ENCODE assay signal across 22 cellular contexts in the genomic region with DNA sequence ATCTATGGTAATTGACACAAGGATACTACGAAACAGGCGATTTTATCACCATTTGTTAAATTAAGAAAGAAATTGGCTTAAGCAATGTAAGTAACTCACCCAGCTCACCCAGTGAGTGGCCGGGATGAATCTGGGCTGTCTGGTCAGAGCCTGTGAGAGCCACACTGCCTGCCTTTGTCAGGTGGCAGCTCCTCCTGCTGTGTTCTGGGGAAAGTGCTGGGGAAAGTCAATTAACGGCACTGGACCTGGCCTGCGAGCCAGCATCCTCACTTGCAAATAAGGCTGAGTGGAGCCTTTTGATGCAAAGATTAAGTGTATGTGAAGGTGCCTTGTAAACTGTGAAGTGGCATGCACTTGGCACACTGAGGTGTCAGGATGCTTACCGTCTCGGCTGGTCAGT. TPM values are rescaled to one million over a fixed set of nuclear protein-coding genes. Genes with fewer than 3 reads are reported as not detected.
DNase-seq lines count a peak whose midpoint lies in the region; ATAC-seq and TF ChIP-seq lines count a peak whose summit lies in the region.
"Had no signal": no experiment of that assay in that cellular context is flagged by ENCODE, and none has a peak within 500 bp of the region (broad histone marks: within the 10 kb centered on the region; RNA-seq: fewer than 3 reads in every experiment).

No MANE protein-coding gene starts in this region.

- H3K27me3 ChIP-seq in GM23338 (ENCODE audit: insufficient read depth), result peaks cover 8% of the 10 kb centered on the region; the same call in 1 of the 2 replicates
- peaks cover 38% of the 10 kb centered on the region for H3K27me3 ChIP-seq in endodermal cell (ENCODE audit: control insufficient read depth, insufficient read depth, low read length, poor library complexity, severe bottlenecking)
- no peaks in the 10 kb centered on the region for H3K27me3 ChIP-seq in MM.1S (replicated peaks; ENCODE audit: insufficient read depth, low read length)
- H3K27me3 ChIP-seq: MG63, SJSA1 had no signal

- H3K4me1 Mint-ChIP-seq in GM23338 (peaks cover 62% of the 10 kb centered on the region), endodermal cell (peaks cover 40% of the 10 kb centered on the region), type B pancreatic cell (ENCODE audit: unreplicated experiment) (peaks cover 47% of the 10 kb centered on the region)
- H3K4me1 Mint-ChIP-seq in activated T-cell treated with anti-CD3 and anti-CD28 coated beads, Interleukin-2, amount 50 U/mL, for 24 hours (ENCODE audit: low read depth), result no peaks in the 10 kb centered on the region
- H3K4me1 Mint-ChIP-seq: CD14-positive monocyte had no signal

- H3K4me3 Mint-ChIP-seq in GM23338, result no peak overlapping the region
- no peak overlapping the region for H3K4me3 Mint-ChIP-seq in endodermal cell
- H3K4me3 Mint-ChIP-seq in type B pancreatic cell, result no peak overlapping the region
- H3K4me3 Mint-ChIP-seq in activated T-cell treated with anti-CD3 and anti-CD28 coated beads, Interleukin-2, amount 50 U/mL, for 24 hours, result no peak overlapping the region
- H3K4me3 Mint-ChIP-seq: CD14-positive monocyte had no signal

- H3K27ac Mint-ChIP-seq in GM23338 (no peak overlapping the region), endodermal cell (no peak overlapping the region), type B pancreatic cell (no peak overlapping the region)
- no peak overlapping the region for H3K27ac Mint-ChIP-seq in activated T-cell treated with anti-CD3 and anti-CD28 coated beads, Interleukin-2, amount 50 U/mL, for 24 hours
- H3K27ac Mint-ChIP-seq: CD14-positive monocyte had no signal

- H3K36me3 ChIP-seq in GM23338 (ENCODE audit: insufficient read depth) (no peaks in the 10 kb centered on the region), endodermal cell (ENCODE audit: control insufficient read depth, insufficient read depth, low read length) (no peaks in the 10 kb centered on the region), MM.1S (replicated peaks; ENCODE audit: insufficient read depth, low read length) (no peaks in the 10 kb centered on the region)
- H3K36me3 ChIP-seq: BE2C, MG63, SJSA1 had no signal

- 0 out of 2 replicates have a peak overlapping the region, but pooled peaks have one; percentile 61 for H3K4me2 ChIP-seq in GM23338
- H3K4me2 ChIP-seq in MM.1S (ENCODE audit: low read depth, low read length), result no peak overlapping the region
- H3K4me2 ChIP-seq: PC-9 had no signal

- H4K20me1 ChIP-seq in GM23338 (replicated peaks; ENCODE audit: insufficient read depth), result no peaks in the 10 kb centered on the region
- H4K20me1 ChIP-seq in MM.1S (ENCODE audit: insufficient read depth, low read length), result no peaks in the 10 kb centered on the region

- DNase-seq in GM23338 (ENCODE audit: low spot score) (peak; percentile 26), SK-N-DZ (ENCODE audit: low spot score) (peak; percentile 39), endodermal cell (peak; percentile 86), type B pancreatic cell (ENCODE audit: extremely low spot score, unreplicated experiment) (peak; percentile 45), hypothalamus (lab: John Stamatoyannopoulos, UW) (no peak), MM.1S (no peak)
- no peak for DNase-seq in activated T-cell treated with anti-CD3 and anti-CD28 coated beads, Interleukin-2, amount 50 U/mL, for 24 hours
- DNase-seq: BE2C, Calu3, DMS79 treated with DMSO at 0.1 percent for 48 hours, H7, KBM-7, NCI-H1694, NCI-H2029 treated with DMSO at 0.1 percent for 48 hours, NCI-H446 treated with DMSO at 0.1 percent for 48 hours, NCI-H526, PC-9 had no signal

- peaks cover 42% of the 10 kb centered on the region for H3K4me1 ChIP-seq in GM23338 (ENCODE audit: insufficient read depth)
- peaks cover 13% of the 10 kb centered on the region for H3K4me1 ChIP-seq in endodermal cell (ENCODE audit: control insufficient read depth, insufficient read depth, low read length)
- peaks cover 9% of the 10 kb centered on the region for H3K4me1 ChIP-seq in MM.1S (ENCODE audit: low read length)
- H3K4me1 ChIP-seq: BE2C, SJSA1 had no signal

- H3K27ac ChIP-seq in GM23338 (ENCODE audit: low read depth) (no peak overlapping the region), endodermal cell (ENCODE audit: low read depth, low read length) (no peak overlapping the region), MM.1S (ENCODE audit: low read length) (no peak overlapping the region)
- H3K27ac ChIP-seq: PC-9, SJSA1 had no signal

- H2AFZ ChIP-seq in GM23338, result peak overlapping the region; percentile 11; the same call in 1 of the 2 replicates
- H2AFZ ChIP-seq in MM.1S (ENCODE audit: low read length), result no peak overlapping the region
- H2AFZ ChIP-seq: PC-9 had no signal

- no peak overlapping the region for H3K9ac ChIP-seq in endodermal cell (ENCODE audit: extremely low read depth, low read length, poor library complexity, severe bottlenecking)
- H3K9ac ChIP-seq in MM.1S (ENCODE audit: low read length), result no peak overlapping the region

- H3K27me3 Mint-ChIP-seq in GM23338 (ENCODE audit: insufficient read depth, low read depth, poor library complexity) (peaks cover 25% of the 10 kb centered on the region), endodermal cell (ENCODE audit: insufficient read depth) (peaks cover 56% of the 10 kb centered on the region), type B pancreatic cell (peaks cover 37% of the 10 kb centered on the region)
- peaks cover 23% of the 10 kb centered on the region for H3K27me3 Mint-ChIP-seq in activated T-cell treated with anti-CD3 and anti-CD28 coated beads, Interleukin-2, amount 50 U/mL, for 24 hours

- no peak overlapping the region for H3K4me3 ChIP-seq in GM23338
- no peak overlapping the region for H3K4me3 ChIP-seq in endodermal cell (ENCODE audit: low read length)
- no peak overlapping the region for H3K4me3 ChIP-seq in MM.1S (ENCODE audit: low read length)
- H3K4me3 ChIP-seq: MG63, PC-9, SJSA1 had no signal

- peak in 1 of 2 experiments; percentile 23; a peak in 1 of 4 replicates for TF ChIP-seq CTCF in GM23338 (conservative IDR thresholded peaks at IDR 0.05; ENCODE audit: low read depth in 2 of 2)
- no peak for TF ChIP-seq CTCF in endodermal cell (conservative IDR thresholded peaks at IDR 0.05)
- TF ChIP-seq CTCF in type B pancreatic cell (conservative IDR thresholded peaks at IDR 0.05), result no peak
- TF ChIP-seq CTCF in MM.1S (IDR thresholded peaks at IDR 0.05; ENCODE audit: low read length), result no peak

- no peaks in the 10 kb centered on the region for H3F3A ChIP-seq in GM23338 (replicated peaks; ENCODE audit: low read depth)
- peaks cover 5% of the 10 kb centered on the region; the same call in 1 of the 2 replicates for H3F3A ChIP-seq in MM.1S (ENCODE audit: insufficient read depth, low read length)

- H3K36me3 Mint-ChIP-seq in GM23338 (ENCODE audit: low read depth) (no peaks in the 10 kb centered on the region; the same call in 2 of the 3 replicates), endodermal cell (ENCODE audit: low read depth) (no peaks in the 10 kb centered on the region), type B pancreatic cell (no peaks in the 10 kb centered on the region)
- no peaks in the 10 kb centered on the region for H3K36me3 Mint-ChIP-seq in activated T-cell treated with anti-CD3 and anti-CD28 coated beads, Interleukin-2, amount 50 U/mL, for 24 hours (ENCODE audit: low read depth)
- H3K36me3 Mint-ChIP-seq: CD14-positive monocyte had no signal

- peak; percentile 53 for ATAC-seq in GM23338
- ATAC-seq: Right ventricle myocardium inferior had no signal

- 34 to 37% methylated on average over 5 to 7 of the region's 7 CpGs for WGBS in endodermal cell (ENCODE audit: insufficient coverage in 1 of 2, insufficient read length in 1 of 2), 2 experiments

- H3K9me3 ChIP-seq in endodermal cell (ENCODE audit: control insufficient read depth, low read length) (no peaks in the 10 kb centered on the region), MM.1S (replicated peaks; ENCODE audit: insufficient read depth, low read length) (no peaks in the 10 kb centered on the region)
- H3K9me3 ChIP-seq: BE2C, MG63, SJSA1 had no signal

- no peaks in the 10 kb centered on the region for H3K79me2 ChIP-seq in GM23338 (replicated peaks; ENCODE audit: insufficient read depth)
- H3K79me2 ChIP-seq in MM.1S (ENCODE audit: low read length), result no peaks in the 10 kb centered on the region

- H3K9me3 Mint-ChIP-seq in GM23338, result no peaks in the 10 kb centered on the region; the same call in 2 of the 3 replicates
- H3K9me3 Mint-ChIP-seq in endodermal cell, result no peaks in the 10 kb centered on the region
- no peaks in the 10 kb centered on the region for H3K9me3 Mint-ChIP-seq in type B pancreatic cell
- H3K9me3 Mint-ChIP-seq in activated T-cell treated with anti-CD3 and anti-CD28 coated beads, Interleukin-2, amount 50 U/mL, for 24 hours, result no peaks in the 10 kb centered on the region

- no peaks in the 10 kb centered on the region for H3K9me2 ChIP-seq in GM23338 (ENCODE audit: insufficient read depth)
- H3K9me2 ChIP-seq in MM.1S (replicated peaks; ENCODE audit: insufficient read depth, low read length), result no peaks in the 10 kb centered on the region

RNA-seq across cellular contexts. Expression of a gene that starts 13.4 kb away (rescaled TPM):
- 47.3 and 53.8 TPM in 2 replicates for total RNA-seq in GM23338 (2014; rRNA removed; shearing (Covaris generic))
- polyA plus RNA-seq in GM23338 (2016; fragmentation: Nextera tagmentation; extraction: Ambion mirVana), result 58.5 and 63.7 TPM in 2 replicates
- 19.1 and 22.3 TPM in 2 replicates for polyA plus RNA-seq in SK-N-DZ (2014; cell fraction: cytosol; rRNA removed)
- polyA plus RNA-seq in SK-N-DZ (2014; cell fraction: nucleus; rRNA removed), result 14.6 and 26.1 TPM in 2 replicates
- total RNA-seq in endodermal cell, result 10 to 100 TPM in 1 of 2 donors, under 1 TPM in 1; 0.91 to 13.5 TPM
- 10.8 TPM for polyA plus RNA-seq in endodermal cell (2013, experiment 1 of 2)
- 6.4 TPM for polyA plus RNA-seq in endodermal cell (2013, experiment 2 of 2)
- total RNA-seq in type B pancreatic cell (ENCODE audit: low replicate concordance), result 25.7 and 137 TPM in 2 replicates
- total RNA-seq: Calu3, HT-29, PC-9, SJSA1 had no signal
- polyA plus RNA-seq: CD14-positive monocyte had no signal

Comparison
In these comparisons a context has a peak if more than half of its experiments do, and no peak if none do; other contexts are left out.
1. DNase-seq: peak in GM23338 (single experiment), SK-N-DZ (single experiment), endodermal cell (single experiment) and type B pancreatic cell (single experiment); none in hypothalamus (0 of 51), MM.1S (single experiment) and activated T-cell treated with anti-CD3 and anti-CD28 coated beads, Interleukin-2, amount 50 U/mL, for 24 hours (single experiment).